ENCODE assay signal across 2 cellular contexts in genomic region chr14:95968048-95968447, GRCh38.
TF ChIP-seq lines count a peak whose summit lies in the region.

No MANE protein-coding gene starts in this region.

TF ChIP-seq in IMR-90, 13 proteins besides CTCF, POLR2A, EP300 and RAD21:
- TF ChIP-seq CEBPB (IDR thresholded peaks at IDR 0.05; ENCODE audit: low read depth, low read length) = 0 out of 2 replicates have a peak, but pooled peaks have one; percentile 13

TF ChIP-seq in H1, 55 proteins besides CTCF, POLR2A, EP300 and RAD21:
- peak; percentile 33; the same call in 1 of the 2 replicates for TF ChIP-seq CEBPB (IDR thresholded peaks at IDR 0.05; ENCODE audit: low read depth, low read length)
